Comparison of ENCODE assay signal across 18 cellular contexts in the genomic region with DNA sequence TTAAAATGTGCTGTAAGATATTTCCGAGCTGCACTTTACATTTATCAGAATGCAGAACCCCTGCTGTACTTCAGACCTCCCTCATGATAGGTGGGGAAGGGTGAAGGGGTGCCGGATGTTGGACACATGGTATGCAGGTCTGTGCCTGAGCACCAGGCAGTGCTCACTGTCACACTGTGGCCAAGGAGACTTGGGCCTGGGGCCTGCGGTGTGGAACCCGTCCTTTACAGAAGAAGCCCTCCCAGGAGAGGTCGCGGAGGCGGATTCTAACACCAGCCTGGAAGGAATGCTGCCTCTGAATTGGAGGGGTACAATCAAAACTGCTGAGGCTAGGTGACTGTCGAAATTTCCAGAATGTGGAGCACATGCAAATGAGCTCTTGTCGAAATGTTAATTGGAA. TPM values are rescaled to one million over a fixed set of nuclear protein-coding genes. Genes with fewer than 3 reads are reported as not detected.
DNase-seq lines count a peak whose midpoint lies in the region; ATAC-seq, FAIRE-seq and TF ChIP-seq lines count a peak whose summit lies in the region.
"Had no signal": no experiment of that assay in that cellular context is flagged by ENCODE, and none has a peak within 500 bp of the region (broad histone marks: within the 10 kb centered on the region; RNA-seq: fewer than 3 reads in every experiment).

No MANE protein-coding gene starts in this region.

- H3K9me2 ChIP-seq in OCI-LY7 (ENCODE audit: insufficient read depth, low read length): no peaks in the 10 kb centered on the region

- TF ChIP-seq POLR2A in IMR-90 (IDR thresholded peaks at IDR 0.05; ENCODE audit: low read depth, low read length): no peak
- TF ChIP-seq POLR2A in H1 (IDR thresholded peaks at IDR 0.05; ENCODE audit: control extremely low read depth in 1 of 2, low read depth in 2 of 2, low read length in 2 of 2): no peak

- no peak overlapping the region for H3K9ac ChIP-seq in IMR-90 (ENCODE audit: low read depth, low read length)
- H3K9ac ChIP-seq in H1 (replicated peaks in 1 of 4; ENCODE audit: extremely low read depth in 1 of 4, low read depth in 3 of 4, low read length in 3 of 4): no peak overlapping the region
- H3K9ac ChIP-seq: GM23248 had no signal

- no peak overlapping the region for H3K23ac ChIP-seq in IMR-90 (ENCODE audit: low read depth, low read length)
- no peak overlapping the region for H3K23ac ChIP-seq in H1 (ENCODE audit: insufficient read length)

- H3K4me1 ChIP-seq in right atrium auricular region (peaks cover 0 to 31% of the 10 kb centered on the region in 2 donors), IMR-90 (ENCODE audit: control insufficient read depth, insufficient read depth, low read length) (peaks cover 2% of the 10 kb centered on the region; the same call in 1 of the 2 replicates), H1 (replicated peaks in 1 of 4; ENCODE audit: control insufficient read depth in 3 of 4, insufficient read depth in 4 of 4, low read length in 3 of 4) (no peaks in the 10 kb centered on the region; a peak in 3 of 7 replicates), OCI-LY7 (ENCODE audit: insufficient read depth, low read length, poor library complexity, severe bottlenecking) (no peaks in the 10 kb centered on the region)

- no peak overlapping the region for H3K4me3 ChIP-seq in right atrium auricular region
- no peak overlapping the region for H3K4me3 ChIP-seq in IMR-90 (ENCODE audit: insufficient read depth, low read depth, low read length)
- no peak overlapping the region for H3K4me3 ChIP-seq in H1 (ENCODE audit: extremely low read depth in 1 of 4, insufficient read depth in 2 of 4, low read depth in 3 of 4, low read length in 4 of 4)
- no peak overlapping the region for H3K4me3 ChIP-seq in OCI-LY7 (ENCODE audit: low read depth, low read length, poor library complexity, severe bottlenecking)
- H3K4me3 ChIP-seq: GM23248 had no signal

- H2BK15ac ChIP-seq in IMR-90 (ENCODE audit: low read depth, low read length): no peak overlapping the region
- H2BK15ac ChIP-seq in H1 (ENCODE audit: low read length): no peak overlapping the region

- TF ChIP-seq EP300 in H1 (IDR thresholded peaks at IDR 0.05; ENCODE audit: borderline replicate concordance in 1 of 2, low read depth in 2 of 2, low read length in 2 of 2): no peak

- H4K20me1 ChIP-seq in IMR-90 (ENCODE audit: insufficient read depth, low read length) (peaks cover 80% of the 10 kb centered on the region), H1 (replicated peaks in 1 of 2; ENCODE audit: control insufficient read depth in 1 of 2, insufficient read depth in 2 of 2, low read length in 2 of 2) (peaks cover 37 to 44% of the 10 kb centered on the region in 2 experiments), OCI-LY7 (ENCODE audit: insufficient read depth, low read length) (peaks cover 16% of the 10 kb centered on the region; the same call in 1 of the 2 replicates)

- H3K18ac ChIP-seq in IMR-90 (ENCODE audit: low read depth, low read length) (no peak overlapping the region), H1 (ENCODE audit: extremely low read depth, low read length) (no peak overlapping the region)

- TF ChIP-seq CTCF in right atrium auricular region (IDR thresholded peaks at IDR 0.05) (no peak), IMR-90 (conservative IDR thresholded peaks at IDR 0.05; ENCODE audit: low read depth, low read length) (no peak), H1 (IDR thresholded peaks at IDR 0.05; ENCODE audit: control extremely low read depth in 1 of 3, insufficient read depth in 1 of 3, low read depth in 1 of 3, low read length in 3 of 3) (no peak), OCI-LY7 (conservative IDR thresholded peaks at IDR 0.05; ENCODE audit: low read length) (no peak)

- intact Hi-C loops in cardiac septum (cut with DNase I): no loop called here
- intact Hi-C loops in IMR-90 (cut with micrococcal nuclease): loop anchor here (10.0 kb wide), 1 partner anchor 406 kb away; no protein-coding TSS in a partner anchor
- intact Hi-C loops in sciatic nerve (cut with DNase I): no loop called here
- intact Hi-C loops in OCI-LY7 (cut with micrococcal nuclease; ENCODE audit: unreplicated experiment): no loop called here

- in situ Hi-C loops in IMR-90 (cut with MboI; ENCODE audit: low sequenced_read_pairs): no loop called here

- H3K9me3 ChIP-seq in right atrium auricular region (no peaks in the 10 kb centered on the region), IMR-90 (ENCODE audit: control insufficient read depth, insufficient read depth, low read length) (no peaks in the 10 kb centered on the region), H1 (ENCODE audit: insufficient read depth in 2 of 2, low read depth in 1 of 2, low read length in 1 of 2) (no peaks in the 10 kb centered on the region), OCI-LY7 (ENCODE audit: low read length) (no peaks in the 10 kb centered on the region)

- H2AFZ ChIP-seq in IMR-90 (replicated peaks; ENCODE audit: low read length, poor library complexity) (no peak overlapping the region), H1 (ENCODE audit: low read length) (no peak overlapping the region), OCI-LY7 (ENCODE audit: low read length) (no peak overlapping the region)
- H2AFZ ChIP-seq: GM23248 had no signal

- H3K23me2 ChIP-seq in H1 (ENCODE audit: low read depth, low read length): no peaks in the 10 kb centered on the region

- ATAC-seq in IMR-90 (ENCODE audit: low read depth): no peak
- no peak for ATAC-seq in sciatic nerve
- ATAC-seq: HCT116 had no signal

- no peak overlapping the region; the same call in 1 of the 2 replicates for H3K14ac ChIP-seq in IMR-90 (replicated peaks; ENCODE audit: low read depth, low read length)
- no peak overlapping the region for H3K14ac ChIP-seq in H1 (ENCODE audit: insufficient read length)

- H3K79me2 ChIP-seq in H1 (ENCODE audit: control insufficient read depth in 1 of 2, insufficient read depth in 2 of 2, low read length in 2 of 2) (peaks cover 45 to 100% of the 10 kb centered on the region in 2 experiments), OCI-LY7 (ENCODE audit: insufficient read depth, low read depth, low read length) (peaks cover 39% of the 10 kb centered on the region; the same call in 1 of the 2 replicates)

- H3K56ac ChIP-seq in IMR-90 (ENCODE audit: extremely low read depth, insufficient read depth, low read length) (no peak overlapping the region), H1 (replicated peaks; ENCODE audit: insufficient read length, low read depth, low read length) (no peak overlapping the region)

- H3K27me3 ChIP-seq in right atrium auricular region: no peaks in the 10 kb centered on the region
- no peaks in the 10 kb centered on the region for H3K27me3 ChIP-seq in IMR-90 (ENCODE audit: control insufficient read depth, insufficient read depth, low read length)
- no peaks in the 10 kb centered on the region for H3K27me3 ChIP-seq in H1 (replicated peaks in 1 of 4; ENCODE audit: control insufficient read depth in 3 of 4, extremely low read depth in 1 of 4, insufficient read depth in 3 of 4, low read length in 3 of 4)

- H4K5ac ChIP-seq in IMR-90 (ENCODE audit: low read depth, low read length): no peak overlapping the region
- no peak overlapping the region for H4K5ac ChIP-seq in H1 (ENCODE audit: insufficient read length, low read depth, low read length)

- TF ChIP-seq RAD21 in IMR-90 (IDR thresholded peaks at IDR 0.05; ENCODE audit: low read length) (no peak), H1 (IDR thresholded peaks at IDR 0.05 in 1 of 2, conservative IDR thresholded peaks at IDR 0.05 in 1 of 2; ENCODE audit: low read depth in 2 of 2, low read length in 2 of 2) (no peak)

- WGBS in IMR-90 (ENCODE audit: extremely low coverage in 2 of 2, insufficient read length in 1 of 2), 2 experiments: 96% methylated on average over 5 of the region's 9 CpGs; no CpG with 5 or more reads in 1 of the 2 experiments
- 87% methylated on average over 9 of the region's 9 CpGs; no CpG with 5 or more reads in 1 of the 2 experiments for WGBS in H1 (ENCODE audit: extremely low coverage in 1 of 2, insufficient coverage in 1 of 2, insufficient read length in 1 of 2, insufficient replicate concordance in 2 of 2, low coverage in 1 of 2, low lambda C conversion rate in 2 of 2, missing lambda C conversion rate in 1 of 2), 2 experiments

- dilution Hi-C loops in IMR-90 (cut with HindIII; ENCODE audit: low sequenced_read_pairs, unreplicated experiment): no loop called here

- POLR2A ChIA-PET in IMR-90 (lab: Charles Lee; ENCODE audit: unreplicated experiment): no interaction called here
- POLR2A ChIA-PET in H1 (lab: Charles Lee; ENCODE audit: partially characterized antibody): interaction anchor here (1.1 to 1.3 kb wide), 3 partner anchors 15 to 27 kb away, joined by 3 to 6 read pairs (median 4); no protein-coding TSS in a partner anchor
- POLR2A ChIA-PET in OCI-LY7 (lab: Charles Lee): interaction anchor here (0.5 to 0.6 kb wide), 2 partner anchors 355 to 517 kb away, joined by 3 read pairs; no protein-coding TSS in a partner anchor

- H3K27ac ChIP-seq in right atrium auricular region (no peak overlapping the region), IMR-90 (ENCODE audit: insufficient read depth, low read length) (no peak overlapping the region), H1 (ENCODE audit: low read depth, low read length) (no peak overlapping the region), OCI-LY7 (ENCODE audit: low read depth, low read length, poor library complexity, severe bottlenecking) (no peak overlapping the region)
- H3K27ac ChIP-seq: GM23248 had no signal

- H3K4me2 ChIP-seq in IMR-90 (ENCODE audit: low read depth, low read length): no peak overlapping the region
- H3K4me2 ChIP-seq in H1 (ENCODE audit: insufficient read depth in 1 of 2, low read depth in 2 of 2, low read length in 2 of 2): no peak overlapping the region
- no peak overlapping the region for H3K4me2 ChIP-seq in OCI-LY7 (ENCODE audit: low read length)

- H4K8ac ChIP-seq in IMR-90 (ENCODE audit: low read depth in 2 of 2, low read length in 2 of 2) (no peak overlapping the region), H1 (ENCODE audit: extremely low read depth, insufficient read depth, low read length) (no peak overlapping the region)

- no peak for FAIRE-seq in H1 (lab: Jason Lieb, UNC)

- BruUV-seq in IMR-90 (replicated peaks; lab: Mats Ljungman, UMichigan): no TSS peak
- no TSS peak for BruUV-seq in OCI-LY7 (replicated peaks; lab: Mats Ljungman, UMichigan)

- H2BK20ac ChIP-seq in IMR-90 (ENCODE audit: low read depth, low read length) (no peak overlapping the region), H1 (ENCODE audit: low read length) (no peak overlapping the region)

- H2AK9ac ChIP-seq in IMR-90 (replicated peaks; ENCODE audit: low read depth, low read length, poor library complexity): peak overlapping the region; percentile 19

- H4K91ac ChIP-seq in IMR-90 (ENCODE audit: insufficient read depth, low read depth, low read length) (no peak overlapping the region), H1 (replicated peaks; ENCODE audit: insufficient read length, low read length) (no peak overlapping the region)

- H3K4ac ChIP-seq in IMR-90 (ENCODE audit: low read depth, low read length) (no peak overlapping the region), H1 (replicated peaks; ENCODE audit: insufficient read length, low read depth, low read length) (no peak overlapping the region)

- H3K36me3 ChIP-seq in right atrium auricular region (peaks cover 76% of the 10 kb centered on the region), IMR-90 (ENCODE audit: control insufficient read depth, insufficient read depth, low read length) (peaks cover 59% of the 10 kb centered on the region), H1 (ENCODE audit: control insufficient read depth in 2 of 4, insufficient read depth in 4 of 4, low read length in 3 of 4) (peaks cover 32 to 89% (median 60%) of the 10 kb centered on the region in 4 experiments), OCI-LY7 (ENCODE audit: insufficient read depth, low read length) (peaks cover 100% of the 10 kb centered on the region)

- H2BK5ac ChIP-seq in IMR-90 (ENCODE audit: low read depth, low read length, poor library complexity, severe bottlenecking): no peak overlapping the region
- no peak overlapping the region for H2BK5ac ChIP-seq in H1 (ENCODE audit: low read depth, low read length)

- peaks cover 44 to 85% of the 10 kb centered on the region in 2 experiments for H3K79me1 ChIP-seq in IMR-90 (ENCODE audit: low read depth in 1 of 2, low read length in 2 of 2)
- H3K79me1 ChIP-seq in H1 (ENCODE audit: low read depth, low read length): peaks cover 12% of the 10 kb centered on the region

- peaks cover 20% of the 10 kb centered on the region for H3K9me1 ChIP-seq in IMR-90 (ENCODE audit: insufficient read depth, low read length)

- H2BK120ac ChIP-seq in IMR-90 (ENCODE audit: low read depth, low read length) (no peak overlapping the region), H1 (replicated peaks; ENCODE audit: low read depth, low read length) (no peak overlapping the region)

- H2AK5ac ChIP-seq in IMR-90 (ENCODE audit: low read depth, low read length) (no peak overlapping the region), H1 (ENCODE audit: low read depth, low read length) (no peak overlapping the region)

- DNase-seq in cardiac septum (ENCODE audit: low spot score): peak; percentile 29
- no peak for DNase-seq in right atrium auricular region (ENCODE audit: low spot score)
- DNase-seq in IMR-90: no peak
- DNase-seq in H1 (ENCODE audit: low read depth in 1 of 2, low spot score in 2 of 2): no peak
- DNase-seq in sciatic nerve (ENCODE audit: low spot score): peak; percentile 48
- DNase-seq in NCI-H1417 treated with DMSO at 0.1 percent for 48 hours (lab: John Stamatoyannopoulos, UW): no peak
- no peak for DNase-seq in OCI-LY7 (ENCODE audit: low spot score)
- DNase-seq: CD4-positive, CD25-positive, alpha-beta regulatory T cell; COR-L47; DMS79; GM23248; MV-4-11; NCI-H1105 treated with DMSO at 0.1 percent for 48 hours; NCI-H1694 treated with DMSO at 0.1 percent for 48 hours; NCI-H446; NCI-H526; Right ventricle myocardium superior had no signal

- CTCF ChIA-PET in IMR-90 (lab: Yijun Ruan, JAX): no interaction called here
- CTCF ChIA-PET in H1 (lab: Charles Lee; ENCODE audit: partially characterized antibody): interaction anchor here (3.8 kb wide), 1 partner anchor 11 kb away, joined by 15 read pairs; no protein-coding TSS in a partner anchor
- CTCF ChIA-PET in OCI-LY7 (lab: Charles Lee; ENCODE audit: unreplicated experiment): no interaction called here

- H2BK12ac ChIP-seq in H1 (ENCODE audit: low read depth, low read length): no peak overlapping the region

RNA-seq across cellular contexts. Expression of gene DNAJB6, which starts 34.5 kb away (rescaled TPM):
- 171 TPM for total RNA-seq in cardiac septum
- 100 to 1,000 TPM; 134 to 137 TPM for total RNA-seq in right atrium auricular region
- total RNA-seq in IMR-90 (2012; rRNA removed): 93.4 and 155 TPM in 2 replicates
- 127 and 165 TPM in 2 replicates for polyA plus RNA-seq in IMR-90 (2012; rRNA removed)
- 56.9 and 61.4 TPM in 2 replicates for polyA plus RNA-seq in IMR-90 (2012; cell fraction: cytosol; rRNA removed)
- 52.2 and 98.8 TPM in 2 replicates for polyA plus RNA-seq in IMR-90 (2012; cell fraction: nucleus; rRNA removed; ENCODE audit: low replicate concordance)
- total RNA-seq in H1 (2021; fragmentation: NEBNext Ultra II Directional; extraction: Animal tissue kit (Norgen Biotek cat#: 25700)): 270 and 295 TPM in 2 replicates
- polyA plus RNA-seq in H1 (2011; rRNA removed): 117 and 166 TPM in 2 replicates
- polyA plus RNA-seq in H1 (2011; cell fraction: cytosol; rRNA removed): 170 TPM
- 108 TPM for polyA plus RNA-seq in H1 (2011; cell fraction: nucleus; rRNA removed)
- polyA plus RNA-seq in H1 (2012, experiment 1 of 2): 237 to 389 TPM (median 263 TPM) in 4 replicates
- 129 TPM for polyA plus RNA-seq in H1 (2012, experiment 2 of 2)
- polyA plus RNA-seq in H1 (2013, experiment 1 of 2): 323 TPM
- polyA plus RNA-seq in H1 (2013, experiment 2 of 2): 304 TPM
- polyA minus RNA-seq in H1 (2011; rRNA and poly(A)+ RNA removed): 66.6 and 92.4 TPM in 2 replicates
- polyA minus RNA-seq in H1 (2011; cell fraction: cytosol; rRNA and poly(A)+ RNA removed): 170 TPM
- polyA minus RNA-seq in H1 (2011; cell fraction: nucleus; rRNA and poly(A)+ RNA removed): 112 TPM
- total RNA-seq in sciatic nerve: 129 TPM
- 56.4 and 69.3 TPM in 2 replicates for total RNA-seq in OCI-LY7 (2014; rRNA removed; shearing (Covaris generic))
- total RNA-seq in OCI-LY7 (2022): 65.9 and 66.4 TPM in 2 replicates

Comparison
In these comparisons a context has a peak if more than half of its experiments do, and no peak if none do; other contexts are left out.
1. DNase-seq: peak in cardiac septum (single experiment) and sciatic nerve (single experiment); none in right atrium auricular region (single experiment), IMR-90 (single experiment), H1 (0 of 2), NCI-H1417 treated with DMSO at 0.1 percent for 48 hours (single experiment) and OCI-LY7 (single experiment).